Comparison of ENCODE assay signal across 8 cellular contexts in the genomic region with DNA sequence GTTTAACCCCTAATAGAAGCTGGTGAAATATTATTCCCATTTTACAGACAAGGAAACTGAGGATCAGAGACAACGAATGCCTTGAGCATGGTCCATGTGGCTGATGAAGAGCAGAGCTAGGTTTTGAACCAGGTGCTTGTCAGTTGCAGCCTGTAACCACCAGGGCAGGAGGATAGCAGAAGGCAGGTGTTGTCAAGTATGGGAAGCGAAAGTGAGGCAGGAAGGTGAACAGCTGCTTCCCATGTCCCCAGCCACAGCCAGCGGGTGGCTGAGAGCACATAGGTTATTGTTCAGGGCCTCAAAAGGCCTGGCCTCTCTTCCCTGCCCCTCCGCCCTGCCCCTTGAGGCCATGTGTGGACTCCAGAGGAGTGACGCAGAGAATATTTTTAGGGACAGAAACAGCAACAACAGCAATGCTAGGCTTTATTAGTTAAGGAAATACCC.
A peak's percentile ranks its signal among the peaks of the same experiment; 100 is the strongest.
DNase-seq lines count a peak whose midpoint lies in the region; ATAC-seq and TF ChIP-seq lines count a peak whose summit lies in the region.

No MANE protein-coding gene starts in this region.

- H3K27ac Mint-ChIP-seq in nephron: peak overlapping the region; percentile 68 to 72 (median 70)

- H3K9me3 Mint-ChIP-seq in nephron: no peaks in the 10 kb centered on the region

- H3K27me3 Mint-ChIP-seq in nephron (ENCODE audit: low read depth): peaks cover 22% of the 10 kb centered on the region

- DNase-seq in NCI-H526 (lab: John Stamatoyannopoulos, UW) (peak; percentile 12 to 36), NCI-H526 treated with DMSO at 0.1 percent for 48 hours (lab: John Stamatoyannopoulos, UW) (no peak), NCI-H510A treated with DMSO at 0.1 percent for 48 hours (lab: John Stamatoyannopoulos, UW) (peak; percentile 92), cerebellar cortex (ENCODE audit: low spot score) (no peak), NCI-H2196 (lab: John Stamatoyannopoulos, UW; ENCODE audit: unreplicated experiment) (no peak)
- DNase-seq in activated naive CD4-positive, alpha-beta T cell treated with anti-CD3 and anti-CD28 coated beads, Interleukin-2, amount 50 U/mL, for 16 hours: no peak

- ATAC-seq in HG02870 (IDR thresholded peaks at IDR 0.05; ENCODE audit: unreplicated experiment): peak; percentile 92

- H3K36me3 Mint-ChIP-seq in nephron (ENCODE audit: low read depth): no peaks in the 10 kb centered on the region

- TF ChIP-seq CTCF in nephron (IDR thresholded peaks at IDR 0.05; ENCODE audit: unreplicated experiment in 3 of 3): no peak

- H3K4me1 Mint-ChIP-seq in nephron: peaks cover 68% of the 10 kb centered on the region

- no peak overlapping the region for H3K4me3 Mint-ChIP-seq in nephron

Comparison
In these comparisons a context has a peak if more than half of its experiments do, and no peak if none do; other contexts are left out.
1. DNase-seq: peak in NCI-H526 (2 of 2) and NCI-H510A treated with DMSO at 0.1 percent for 48 hours (single experiment); none in NCI-H526 treated with DMSO at 0.1 percent for 48 hours (single experiment), activated naive CD4-positive, alpha-beta T cell treated with anti-CD3 and anti-CD28 coated beads, Interleukin-2, amount 50 U/mL, for 16 hours (single experiment), cerebellar cortex (single experiment) and NCI-H2196 (single experiment).